ENCODE assay signal across 8 cellular contexts in genomic region chr2:168346725-168347477, GRCh38.
DNase-seq lines count a peak whose midpoint lies in the region; ATAC-seq and TF ChIP-seq lines count a peak whose summit lies in the region.

No MANE protein-coding gene starts in this region.

- in situ Hi-C loops in GM13977 (cut with MboI; ENCODE audit: low pct_unique_long_range_greater_than_20kb, low sequenced_read_pairs, unreplicated experiment): loop anchor here (5.0 to 25.0 kb wide), 3 partner anchors 358 to 565 kb away; partner anchors contain the start of gene G6PC2

- TF ChIP-seq CTCF in 22Rv1 (IDR thresholded peaks at IDR 0.05) (peak; percentile 67), GM13977 (IDR thresholded peaks at IDR 0.05; ENCODE audit: extremely low read depth, insufficient read depth, missing control alignments) (peak; percentile 71), right lobe of liver (IDR thresholded peaks at IDR 0.05) (peak; percentile 76 to 91 (median 84))

- DNase-seq in GM13977 (ENCODE audit: low spot score) (peak; percentile 66), NCI-H2196 treated with DMSO at 0.1 percent for 48 hours (lab: John Stamatoyannopoulos, UW; ENCODE audit: unreplicated experiment) (peak; percentile 70), right lobe of liver (peak in 2 of 3 donors; percentile 44 to 71)
- peak; percentile 50 to 70 for DNase-seq in activated CD4-positive, alpha-beta T cell treated with anti-CD3 and anti-CD28 coated beads for 4 hours
- DNase-seq in stimulated activated CD4-positive, alpha-beta T cell treated with anti-CD3 and anti-CD28 coated beads, Interleukin-4, amount 100 ng/mL, for 24 hours: peak; percentile 74

- no peaks in the 10 kb centered on the region for H3K36me3 ChIP-seq in right lobe of liver

- no peaks in the 10 kb centered on the region for H3K9me3 ChIP-seq in right lobe of liver

- H3K27ac ChIP-seq in 22Rv1: no peak overlapping the region
- no peak overlapping the region for H3K27ac ChIP-seq in right lobe of liver

- no peak for TF ChIP-seq POLR2A in right lobe of liver (IDR thresholded peaks at IDR 0.05)

- peak overlapping the region; percentile 87 for H3K4me3 Mint-ChIP-seq in dendritic cell treated with granulocyte-macrophage colony-stimulating factor and Interleukin-4, amounts not matched to agents 40 ng/mL and 50 ng/mL, for 4 days

- no peaks in the 10 kb centered on the region for H3K27me3 Mint-ChIP-seq in dendritic cell treated with granulocyte-macrophage colony-stimulating factor and Interleukin-4, amounts not matched to agents 40 ng/mL and 50 ng/mL, for 4 days

- no peaks in the 10 kb centered on the region for H3K27me3 ChIP-seq in right lobe of liver

- peaks cover 0 to 7% (median 0%) of the 10 kb centered on the region in 4 donors for H3K4me1 ChIP-seq in right lobe of liver

- peak overlapping the region; percentile 35 to 56 (median 48) for H3K4me3 ChIP-seq in right lobe of liver

- 18% methylated on average over 13 of the region's 13 CpGs for WGBS in right lobe of liver (ENCODE audit: insufficient coverage, low coverage, low lambda C conversion rate, missing lambda C conversion rate)

- H3K9me3 Mint-ChIP-seq in dendritic cell treated with granulocyte-macrophage colony-stimulating factor and Interleukin-4, amounts not matched to agents 40 ng/mL and 50 ng/mL, for 4 days: no peaks in the 10 kb centered on the region

- peak; percentile 80 for ATAC-seq in HG03045 (IDR thresholded peaks at IDR 0.05; ENCODE audit: unreplicated experiment)
- peak; percentile 92 to 95 (median 94) for ATAC-seq in right lobe of liver

- intact Hi-C loops in dendritic cell treated with granulocyte-macrophage colony-stimulating factor and Interleukin-4, amounts not matched to agents 40 ng/mL and 50 ng/mL, for 4 days (cut with micrococcal nuclease): loop anchor here (1.0 to 2.0 kb wide), 4 partner anchors 340 to 573 kb away; no protein-coding TSS in a partner anchor
- intact Hi-C loops in right lobe of liver (cut with DNase I): loop anchor here (5.0 to 10.0 kb wide), 2 partner anchors 408 to 410 kb away; no protein-coding TSS in a partner anchor

- peaks cover 13% of the 10 kb centered on the region for H3K4me1 Mint-ChIP-seq in dendritic cell treated with granulocyte-macrophage colony-stimulating factor and Interleukin-4, amounts not matched to agents 40 ng/mL and 50 ng/mL, for 4 days (ENCODE audit: low read depth)

- peak overlapping the region; percentile 78 for H3K27ac Mint-ChIP-seq in dendritic cell treated with granulocyte-macrophage colony-stimulating factor and Interleukin-4, amounts not matched to agents 40 ng/mL and 50 ng/mL, for 4 days

- peaks cover 4% of the 10 kb centered on the region for H3K36me3 Mint-ChIP-seq in dendritic cell treated with granulocyte-macrophage colony-stimulating factor and Interleukin-4, amounts not matched to agents 40 ng/mL and 50 ng/mL, for 4 days (ENCODE audit: low read depth)
